Comparison of ENCODE assay signal across 17 cellular contexts in genomic region chr6:8218861-8219260, GRCh38.
"Had no signal": no experiment of that assay in that cellular context is flagged by ENCODE, and none has a peak within 500 bp of the region (broad histone marks: within the 10 kb centered on the region; RNA-seq: fewer than 3 reads in every experiment).

No MANE protein-coding gene starts in this region.

- H3K4me3 ChIP-seq: adrenal gland, left ventricle myocardium inferior, prostate gland, skin epidermis had no signal

- H3K9me3 Mint-ChIP-seq: activated CD4-positive, alpha-beta memory T cell treated with anti-CD3 and anti-CD28 coated beads for 36 hours; activated naive CD4-positive, alpha-beta T cell treated with anti-CD3 and anti-CD28 coated beads, Interleukin-2, amount 10 ng/mL, durations not matched to agents 7 days and 5 days; memory B cell; natural killer cell treated with Interleukin-12 subunit alpha and Interleukin-12 subunit beta and Interleukin-15 and Interleukin-18, amount 100 ng/mL, for 72 hours; T-helper 1 cell treated with Interleukin-12 subunit alpha and Interleukin-12 subunit beta and Interleukin-4 antibody, amounts not matched to agents 30 μg/mL and 1 μg/mL, for 36 hours had no signal

- H3K27me3 Mint-ChIP-seq: activated CD8-positive, alpha-beta memory T cell treated with anti-CD3 and anti-CD28 coated beads, Interleukin-2, amount 10 ng/mL, durations not matched to agents 7 days and 5 days; activated naive CD4-positive, alpha-beta T cell treated with anti-CD3 and anti-CD28 coated beads, Interleukin-2, amount 10 ng/mL, durations not matched to agents 7 days and 5 days had no signal

- H3K4me3 Mint-ChIP-seq: activated CD4-positive, alpha-beta memory T cell treated with anti-CD3 and anti-CD28 coated beads for 36 hours; activated CD4-positive, alpha-beta T cell treated with anti-CD3 and anti-CD28 coated beads for 36 hours; activated CD8-positive, alpha-beta memory T cell treated with anti-CD3 and anti-CD28 coated beads, Interleukin-2, amount 10 ng/mL, durations not matched to agents 7 days and 5 days; activated naive CD4-positive, alpha-beta T cell treated with anti-CD3 and anti-CD28 coated beads, Interleukin-2, amount 10 ng/mL, durations not matched to agents 7 days and 5 days; memory B cell; natural killer cell treated with Interleukin-12 subunit alpha and Interleukin-12 subunit beta and Interleukin-15 and Interleukin-18, amount 100 ng/mL, for 72 hours; T-helper 1 cell treated with Interleukin-12 subunit alpha and Interleukin-12 subunit beta and Interleukin-4 antibody, amounts not matched to agents 30 μg/mL and 1 μg/mL, for 36 hours had no signal

- H3K27ac Mint-ChIP-seq: activated CD4-positive, alpha-beta memory T cell treated with anti-CD3 and anti-CD28 coated beads for 36 hours; activated CD4-positive, alpha-beta T cell treated with anti-CD3 and anti-CD28 coated beads for 36 hours; activated CD8-positive, alpha-beta memory T cell treated with anti-CD3 and anti-CD28 coated beads, Interleukin-2, amount 10 ng/mL, durations not matched to agents 7 days and 5 days; activated naive CD4-positive, alpha-beta T cell treated with anti-CD3 and anti-CD28 coated beads, Interleukin-2, amount 10 ng/mL, durations not matched to agents 7 days and 5 days; memory B cell; natural killer cell treated with Interleukin-12 subunit alpha and Interleukin-12 subunit beta and Interleukin-15 and Interleukin-18, amount 100 ng/mL, for 72 hours; T-helper 1 cell treated with Interleukin-12 subunit alpha and Interleukin-12 subunit beta and Interleukin-4 antibody, amounts not matched to agents 30 μg/mL and 1 μg/mL, for 36 hours had no signal

- H3K27ac ChIP-seq: adrenal gland, left ventricle myocardium inferior, prostate gland, skin epidermis had no signal

- H3K9me3 ChIP-seq: adrenal gland, prostate gland had no signal

- FAIRE-seq: colon had no signal

- H3K4me1 ChIP-seq: adrenal gland, left ventricle myocardium inferior, prostate gland had no signal

- H3K4me1 Mint-ChIP-seq: activated CD4-positive, alpha-beta T cell treated with anti-CD3 and anti-CD28 coated beads for 36 hours; activated CD8-positive, alpha-beta memory T cell treated with anti-CD3 and anti-CD28 coated beads, Interleukin-2, amount 10 ng/mL, durations not matched to agents 7 days and 5 days; activated naive CD4-positive, alpha-beta T cell treated with anti-CD3 and anti-CD28 coated beads, Interleukin-2, amount 10 ng/mL, durations not matched to agents 7 days and 5 days; memory B cell had no signal

- H3K36me3 ChIP-seq: adrenal gland, left ventricle myocardium inferior, prostate gland had no signal

- ATAC-seq: natural killer cell treated with Interleukin-12 subunit alpha and Interleukin-12 subunit beta and Interleukin-15 and Interleukin-18, amount 100 ng/mL, for 72 hours; right cardiac atrium; stimulated activated naive CD8-positive, alpha-beta T cell treated with anti-CD3 and anti-CD28 coated beads, Interleukin-15, Interleukin-2, amounts not matched to agents 100 U/mL and 50 U/mL, for 24 hours had no signal

- H3K27me3 ChIP-seq: adrenal gland had no signal

- DNase-seq: activated T-cell treated with anti-CD3 and anti-CD28 coated beads, Interleukin-2, amount 50 U/mL, for 1 hour; left ventricle myocardium inferior; occipital lobe; right cardiac atrium; stimulated activated CD4-positive, alpha-beta T cell treated with anti-CD3 and anti-CD28 coated beads, Interleukin-4, amount 100 ng/mL, for 4 hours had no signal

- H3K36me3 Mint-ChIP-seq: activated CD4-positive, alpha-beta memory T cell treated with anti-CD3 and anti-CD28 coated beads for 36 hours; activated CD8-positive, alpha-beta memory T cell treated with anti-CD3 and anti-CD28 coated beads, Interleukin-2, amount 10 ng/mL, durations not matched to agents 7 days and 5 days; activated naive CD4-positive, alpha-beta T cell treated with anti-CD3 and anti-CD28 coated beads, Interleukin-2, amount 10 ng/mL, durations not matched to agents 7 days and 5 days; memory B cell; natural killer cell treated with Interleukin-12 subunit alpha and Interleukin-12 subunit beta and Interleukin-15 and Interleukin-18, amount 100 ng/mL, for 72 hours had no signal
